Comparison of ENCODE assay signal across 24 cellular contexts in genomic region chr12:47411961-47412360, GRCh38.
"Had no signal": no experiment of that assay in that cellular context is flagged by ENCODE, and none has a peak within 500 bp of the region (broad histone marks: within the 10 kb centered on the region; RNA-seq: fewer than 3 reads in every experiment).

No MANE protein-coding gene starts in this region.

- H3K4me1 Mint-ChIP-seq: endodermal cell had no signal

- H3K9me3 Mint-ChIP-seq: activated T-helper 1 cell treated with anti-CD3 and anti-CD28 coated beads, Interleukin-12 subunit alpha, Interleukin-12 subunit beta, Interleukin-2, Interleukin-4 antibody, amounts not matched to agents 30 ng/mL and 10 ng/mL and 1 ng/mL, durations not matched to agents 14 hours and 24 hours and 36 hours; endodermal cell had no signal

- H3K27ac ChIP-seq: brain microvascular endothelial cell, colonic mucosa, epithelial cell of prostate, left lung had no signal

- DNase-seq: activated CD4-positive, alpha-beta T cell treated with anti-CD3 and anti-CD28 coated beads, Interleukin-2, amount 50 U/mL, for 1 hour; activated T-cell treated with anti-CD3 and anti-CD28 coated beads for 4 hours; amniotic stem cell; brain microvascular endothelial cell; central memory CD4-positive, alpha-beta T cell; colonic mucosa; endodermal cell; foreskin melanocyte; glutamatergic neuron; hippocampal formation; kidney; left lung; midbrain; occipital lobe; posterior cingulate gyrus; SK-N-SH; stimulated activated CD4-positive, alpha-beta T cell treated with anti-CD3 and anti-CD28 coated beads, Interleukin-12 subunit alpha, Interleukin-12 subunit beta, amount 100 ng/mL, for 4 hours; stimulated activated CD4-positive, alpha-beta T cell treated with anti-CD3 and anti-CD28 coated beads, Interleukin-1b, Interleukin-23, amount 100 ng/mL, for 48 hours; stimulated activated CD8-positive, alpha-beta memory T cell treated with anti-CD3 and anti-CD28 coated beads, Interleukin-4, amount 100 ng/mL, for 48 hours; stimulated activated naive CD4-positive, alpha-beta T cell; T-helper 1 cell; T1000 had no signal

- H3K36me3 ChIP-seq: brain microvascular endothelial cell, colonic mucosa, left lung had no signal

- H3K4me1 ChIP-seq: colonic mucosa had no signal

- H3K9me3 ChIP-seq: colonic mucosa, left lung, SK-N-SH had no signal

- H3K4me3 Mint-ChIP-seq: activated T-helper 1 cell treated with anti-CD3 and anti-CD28 coated beads, Interleukin-12 subunit alpha, Interleukin-12 subunit beta, Interleukin-2, Interleukin-4 antibody, amounts not matched to agents 30 ng/mL and 10 ng/mL and 1 ng/mL, durations not matched to agents 14 hours and 24 hours and 36 hours; endodermal cell had no signal

- H3K27ac Mint-ChIP-seq: activated T-helper 1 cell treated with anti-CD3 and anti-CD28 coated beads, Interleukin-12 subunit alpha, Interleukin-12 subunit beta, Interleukin-2, Interleukin-4 antibody, amounts not matched to agents 30 ng/mL and 10 ng/mL and 1 ng/mL, durations not matched to agents 14 hours and 24 hours and 36 hours; endodermal cell had no signal

- H3K4me3 ChIP-seq: colonic mucosa, left lung had no signal

- H3K27me3 ChIP-seq: brain microvascular endothelial cell, colonic mucosa, left lung had no signal
